Comparison of ENCODE assay signal across 16 cellular contexts in the genomic region with DNA sequence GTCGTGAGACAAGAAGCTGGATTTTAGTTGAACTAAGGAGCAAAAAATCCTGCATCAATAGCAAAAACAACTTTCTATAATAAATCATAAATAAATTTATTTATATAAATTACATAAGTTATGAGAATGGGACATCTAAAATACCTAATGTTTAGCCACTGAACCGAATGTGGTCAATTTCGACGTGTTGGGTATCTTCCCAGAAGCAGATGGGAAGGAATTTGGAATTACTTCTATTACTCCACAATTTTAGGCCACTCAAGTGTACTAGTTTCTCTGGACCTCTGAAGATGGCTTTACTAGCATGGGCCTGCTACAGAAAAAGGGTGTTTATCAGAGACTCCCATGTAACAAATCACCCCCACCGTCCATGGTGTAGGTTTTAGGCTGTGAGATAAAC.
A peak's percentile ranks its signal among the peaks of the same experiment; 100 is the strongest.
DNase-seq lines count a peak whose midpoint lies in the region; ATAC-seq and TF ChIP-seq lines count a peak whose summit lies in the region.
"Had no signal": no experiment of that assay in that cellular context is flagged by ENCODE, and none has a peak within 500 bp of the region (broad histone marks: within the 10 kb centered on the region; RNA-seq: fewer than 3 reads in every experiment).

No MANE protein-coding gene starts in this region.

- H3K36me3 Mint-ChIP-seq in brain (peaks cover 39% of the 10 kb centered on the region), progenitor cell of endocrine pancreas (ENCODE audit: insufficient read depth) (no peaks in the 10 kb centered on the region)
- H3K36me3 Mint-ChIP-seq: naive thymus-derived CD8-positive, alpha-beta T cell had no signal

- TF ChIP-seq CTCF in brain (conservative IDR thresholded peaks at IDR 0.05) (no peak), progenitor cell of endocrine pancreas (IDR thresholded peaks at IDR 0.05; ENCODE audit: unreplicated experiment) (no peak)

- H3K4me1 ChIP-seq in HUES48 (ENCODE audit: control insufficient read depth, insufficient read depth, low read length) (peaks cover 26% of the 10 kb centered on the region), iPS DF 6.9 (ENCODE audit: control insufficient read depth, insufficient read depth, low read length) (no peaks in the 10 kb centered on the region; the same call in 1 of the 2 replicates)
- H3K4me1 ChIP-seq: BE2C, testis had no signal

- H3K27ac ChIP-seq in HUES48 (ENCODE audit: low read depth, low read length), result peak overlapping the region; percentile 77
- H3K27ac ChIP-seq in iPS DF 6.9 (ENCODE audit: low read length), result peak overlapping the region; percentile 76
- H3K27ac ChIP-seq: testis had no signal

- H3K4me3 ChIP-seq in HUES48 (ENCODE audit: low read depth, low read length), result no peak overlapping the region
- no peak overlapping the region for H3K4me3 ChIP-seq in iPS DF 6.9 (ENCODE audit: low read length)
- H3K4me3 ChIP-seq: lung, testis had no signal

- H3K27me3 ChIP-seq in HUES48 (ENCODE audit: control insufficient read depth, insufficient read depth, low read length), result no peaks in the 10 kb centered on the region
- no peaks in the 10 kb centered on the region for H3K27me3 ChIP-seq in iPS DF 6.9 (ENCODE audit: control insufficient read depth, insufficient read depth, low read length)
- H3K27me3 ChIP-seq: BE2C, testis had no signal

- H3K9me3 Mint-ChIP-seq in brain, result no peaks in the 10 kb centered on the region
- H3K9me3 Mint-ChIP-seq in progenitor cell of endocrine pancreas (ENCODE audit: low read depth), result no peaks in the 10 kb centered on the region
- H3K9me3 Mint-ChIP-seq: naive thymus-derived CD8-positive, alpha-beta T cell had no signal

- H3K9me3 ChIP-seq in HUES48 (ENCODE audit: control insufficient read depth, insufficient read depth, low read length), result no peaks in the 10 kb centered on the region
- H3K9me3 ChIP-seq in iPS DF 6.9 (ENCODE audit: control insufficient read depth, insufficient read depth, low read length), result no peaks in the 10 kb centered on the region
- H3K9me3 ChIP-seq: BE2C, testis had no signal

- H3K27me3 Mint-ChIP-seq in brain, result no peaks in the 10 kb centered on the region
- no peaks in the 10 kb centered on the region for H3K27me3 Mint-ChIP-seq in progenitor cell of endocrine pancreas
- H3K27me3 Mint-ChIP-seq: naive thymus-derived CD8-positive, alpha-beta T cell had no signal

- no peak overlapping the region for H3K9ac ChIP-seq in HUES48 (ENCODE audit: low read depth, low read length)

- H3K27ac Mint-ChIP-seq in brain (peak overlapping the region; percentile 61 to 97 (median 94)), progenitor cell of endocrine pancreas (peak overlapping the region; percentile 96)
- H3K27ac Mint-ChIP-seq: naive thymus-derived CD8-positive, alpha-beta T cell had no signal

- WGBS in iPS DF 6.9 (ENCODE audit: insufficient coverage, insufficient read length), result no CpG with 5 or more reads among the region's 5 CpGs

- no peak for ATAC-seq in HG03565 (IDR thresholded peaks at IDR 0.05; ENCODE audit: unreplicated experiment)
- ATAC-seq: naive thymus-derived CD8-positive, alpha-beta T cell had no signal

- H3K36me3 ChIP-seq in HUES48 (ENCODE audit: control insufficient read depth, insufficient read depth, low read length) (no peaks in the 10 kb centered on the region), iPS DF 6.9 (ENCODE audit: control insufficient read depth, insufficient read depth, low read length) (no peaks in the 10 kb centered on the region)
- H3K36me3 ChIP-seq: BE2C had no signal

- H3K4me3 Mint-ChIP-seq in brain (peak overlapping the region in 1 of 5 experiments; percentile 17), progenitor cell of endocrine pancreas (ENCODE audit: low read depth) (no peak overlapping the region)
- H3K4me3 Mint-ChIP-seq: naive thymus-derived CD8-positive, alpha-beta T cell had no signal

- H3K4me1 Mint-ChIP-seq in brain (peaks cover 67% of the 10 kb centered on the region), progenitor cell of endocrine pancreas (ENCODE audit: low read depth) (peaks cover 63% of the 10 kb centered on the region)

- DNase-seq in iPS DF 6.9 (ENCODE audit: low read depth, low spot score) (no peak), progenitor cell of endocrine pancreas (ENCODE audit: low spot score, unreplicated experiment) (no peak), cortex of kidney (lab: John Stamatoyannopoulos, UW) (no peak), activated gamma-delta T cell treated with Interleukin-2 at 50 U/mL for 16 hours (no peak)
- DNase-seq: activated naive CD4-positive, alpha-beta T cell; aorta; BE2C; naive thymus-derived CD8-positive, alpha-beta T cell; NCI-H187; NK-92 treated with Interleukin-12 subunit alpha and Interleukin-12 subunit beta, amount 100 ng/mL, for 24 hours; stimulated activated CD4-positive, alpha-beta T cell treated with anti-CD3 and anti-CD28 coated beads, Interleukin-12 subunit alpha, Interleukin-12 subunit beta, amount 100 ng/mL, for 4 hours; testis had no signal
